ENCODE assay signal across 19 cellular contexts in the genomic region with DNA sequence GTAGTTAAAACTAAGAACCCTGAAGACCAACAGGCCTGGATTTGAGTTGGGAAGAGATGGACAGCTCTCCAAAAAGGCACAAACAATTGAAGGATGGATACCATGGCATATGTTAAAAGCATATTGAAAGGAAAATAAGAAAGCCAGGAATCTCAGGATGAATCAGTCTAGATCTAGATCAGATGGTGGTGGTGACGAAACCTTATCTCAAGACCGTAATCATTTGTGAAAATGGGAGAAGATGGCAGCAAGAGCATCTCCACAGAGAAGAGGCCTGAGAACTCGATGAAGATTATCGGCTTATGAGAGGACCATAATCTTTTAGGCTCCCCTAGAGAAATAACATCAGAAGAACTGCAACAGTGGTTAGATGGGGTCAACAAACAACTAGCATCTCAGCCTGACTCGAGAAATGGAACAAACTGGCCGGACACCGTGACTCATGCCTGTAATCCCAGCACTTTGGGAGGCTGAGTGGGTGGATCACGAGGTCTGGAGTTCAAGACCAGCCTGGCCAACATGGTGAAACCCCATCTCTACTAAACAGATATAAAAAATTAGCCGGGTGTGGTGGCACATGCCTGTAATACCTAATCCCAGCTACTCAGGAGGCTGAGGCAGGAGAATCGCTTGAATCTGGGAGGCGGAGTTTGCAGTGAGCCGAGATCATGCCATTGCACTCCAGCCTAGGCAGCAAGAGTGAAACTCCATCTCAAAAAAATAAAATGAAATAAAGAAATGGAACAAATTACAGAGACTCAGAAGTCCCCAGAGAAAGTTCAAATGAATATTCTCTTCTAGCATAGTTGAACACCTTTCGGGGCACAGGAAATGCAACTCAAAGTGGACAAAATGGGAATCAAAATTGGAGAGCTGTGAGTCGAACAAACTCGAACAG. TPM values are rescaled to one million over a fixed set of nuclear protein-coding genes. Genes with fewer than 3 reads are reported as not detected.
DNase-seq lines count a peak whose midpoint lies in the region; ATAC-seq and TF ChIP-seq lines count a peak whose summit lies in the region.
"Had no signal": no experiment of that assay in that cellular context is flagged by ENCODE, and none has a peak within 500 bp of the region (broad histone marks: within the 10 kb centered on the region; RNA-seq: fewer than 3 reads in every experiment).

No MANE protein-coding gene starts in this region.

- H3K4me1 Mint-ChIP-seq in activated T-cell treated with anti-CD3 and anti-CD28 coated beads, Interleukin-2, amount 50 U/mL, for 4 hours (ENCODE audit: low read depth), result peaks cover 90% of the 10 kb centered on the region
- peaks cover 89% of the 10 kb centered on the region for H3K4me1 Mint-ChIP-seq in activated B cell treated with CpG ODN at 0.5 μM for 24 hours
- H3K4me1 Mint-ChIP-seq in stimulated activated naive CD8-positive, alpha-beta T cell treated with anti-CD3 and anti-CD28 coated beads, Interleukin-15, Interleukin-2, amounts not matched to agents 100 ng/mL and 50 ng/mL, for 24 hours (ENCODE audit: low read depth), result peaks cover 90% of the 10 kb centered on the region

- peak overlapping the region; percentile 49 for H3K4me3 Mint-ChIP-seq in activated T-cell treated with anti-CD3 and anti-CD28 coated beads, Interleukin-2, amount 50 U/mL, for 4 hours
- no peak overlapping the region for H3K4me3 Mint-ChIP-seq in activated B cell treated with CpG ODN at 0.5 μM for 24 hours
- peak overlapping the region; percentile 46 for H3K4me3 Mint-ChIP-seq in stimulated activated naive CD8-positive, alpha-beta T cell treated with anti-CD3 and anti-CD28 coated beads, Interleukin-15, Interleukin-2, amounts not matched to agents 100 ng/mL and 50 ng/mL, for 24 hours
- H3K4me3 Mint-ChIP-seq: activated naive CD8-positive, alpha-beta T cell treated with anti-CD3 and anti-CD28 coated beads, Interleukin-2, amount 10 ng/mL, durations not matched to agents 7 days and 5 days had no signal

- ATAC-seq in activated T-cell treated with anti-CD3 and anti-CD28 coated beads, Interleukin-2, amount 50 U/mL, for 4 hours, result peak; percentile 9 to 12
- ATAC-seq in activated B cell treated with CpG ODN at 0.5 μM for 24 hours (ENCODE audit: low read depth) (no peak), GM18520 (IDR thresholded peaks at IDR 0.05; ENCODE audit: unreplicated experiment) (no peak)
- ATAC-seq: Panc1, SK-N-SH treated with all-trans-retinoic acid at 6 μM for 48 hours had no signal

- intact Hi-C loops in activated B cell treated with CpG ODN at 0.5 μM for 24 hours (cut with micrococcal nuclease), result no loop called here

- no peak overlapping the region for H3K4me3 ChIP-seq in fibroblast of mammary gland (ENCODE audit: control insufficient read depth, low read depth, low read length)

- TF ChIP-seq CTCF in activated B cell treated with CpG ODN at 0.5 μM for 24 hours (IDR thresholded peaks at IDR 0.05), result no peak
- no peak for TF ChIP-seq CTCF in fibroblast of mammary gland (conservative IDR thresholded peaks at IDR 0.05; ENCODE audit: control insufficient read depth, insufficient read depth, low read depth, low read length)

- DNase-seq in activated T-cell treated with anti-CD3 and anti-CD28 coated beads, Interleukin-2, amount 50 U/mL, for 4 hours, result no peak
- DNase-seq in activated T-cell treated with anti-CD3 and anti-CD28 coated beads for 4 hours, result no peak
- no peak for DNase-seq in activated B cell treated with CpG ODN at 0.5 μM for 24 hours
- DNase-seq in fibroblast of mammary gland (ENCODE audit: low read depth), result peak; percentile 51
- DNase-seq in putamen (ENCODE audit: low spot score), result no peak
- DNase-seq in NCI-H345 treated with DMSO at 0.1 percent for 48 hours (lab: John Stamatoyannopoulos, UW; ENCODE audit: unreplicated experiment), result no peak
- DNase-seq: activated CD8-positive, alpha-beta memory T cell treated with anti-CD3 and anti-CD28 coated beads for 24 hours; activated naive CD8-positive, alpha-beta T cell treated with anti-CD3 and anti-CD28 coated beads, Interleukin-2, amount 10 ng/mL, durations not matched to agents 7 days and 5 days; caudate nucleus; hippocampal formation; NCI-H2029 treated with DMSO at 0.1 percent for 48 hours; NCI-H526; small intestine; stimulated activated naive CD4-positive, alpha-beta T cell had no signal

- peaks cover 20% of the 10 kb centered on the region for H3K36me3 Mint-ChIP-seq in activated T-cell treated with anti-CD3 and anti-CD28 coated beads, Interleukin-2, amount 50 U/mL, for 4 hours (ENCODE audit: insufficient read depth)
- H3K36me3 Mint-ChIP-seq in activated B cell treated with CpG ODN at 0.5 μM for 24 hours (ENCODE audit: low read depth), result peaks cover 18% of the 10 kb centered on the region
- peaks cover 47% of the 10 kb centered on the region for H3K36me3 Mint-ChIP-seq in stimulated activated naive CD8-positive, alpha-beta T cell treated with anti-CD3 and anti-CD28 coated beads, Interleukin-15, Interleukin-2, amounts not matched to agents 100 ng/mL and 50 ng/mL, for 24 hours (ENCODE audit: low read depth)

- POLR2A ChIA-PET in activated B cell treated with CpG ODN at 0.5 μM for 24 hours (lab: Charles Lee), result interaction anchor here (0.6 kb wide), 1 partner anchor 162 kb away, joined by 4 read pairs; no protein-coding TSS in a partner anchor

- CTCF ChIA-PET in activated B cell treated with CpG ODN at 0.5 μM for 24 hours (lab: Charles Lee), result no interaction called here

- H3K9me3 Mint-ChIP-seq in activated T-cell treated with anti-CD3 and anti-CD28 coated beads, Interleukin-2, amount 50 U/mL, for 4 hours, result no peaks in the 10 kb centered on the region
- H3K9me3 Mint-ChIP-seq in activated B cell treated with CpG ODN at 0.5 μM for 24 hours, result no peaks in the 10 kb centered on the region
- no peaks in the 10 kb centered on the region for H3K9me3 Mint-ChIP-seq in stimulated activated naive CD8-positive, alpha-beta T cell treated with anti-CD3 and anti-CD28 coated beads, Interleukin-15, Interleukin-2, amounts not matched to agents 100 ng/mL and 50 ng/mL, for 24 hours
- H3K9me3 Mint-ChIP-seq: activated naive CD8-positive, alpha-beta T cell treated with anti-CD3 and anti-CD28 coated beads, Interleukin-2, amount 10 ng/mL, durations not matched to agents 7 days and 5 days; IgD-negative memory B cell had no signal

- peak overlapping the region; percentile 42 for H3K27ac Mint-ChIP-seq in activated B cell treated with CpG ODN at 0.5 μM for 24 hours
- peak overlapping the region; percentile 90 for H3K27ac Mint-ChIP-seq in stimulated activated naive CD8-positive, alpha-beta T cell treated with anti-CD3 and anti-CD28 coated beads, Interleukin-15, Interleukin-2, amounts not matched to agents 100 ng/mL and 50 ng/mL, for 24 hours
- H3K27ac Mint-ChIP-seq: IgD-negative memory B cell had no signal

- no peaks in the 10 kb centered on the region for H3K27me3 Mint-ChIP-seq in activated T-cell treated with anti-CD3 and anti-CD28 coated beads, Interleukin-2, amount 50 U/mL, for 4 hours (ENCODE audit: low read depth)
- no peaks in the 10 kb centered on the region for H3K27me3 Mint-ChIP-seq in activated B cell treated with CpG ODN at 0.5 μM for 24 hours
- no peaks in the 10 kb centered on the region for H3K27me3 Mint-ChIP-seq in stimulated activated naive CD8-positive, alpha-beta T cell treated with anti-CD3 and anti-CD28 coated beads, Interleukin-15, Interleukin-2, amounts not matched to agents 100 ng/mL and 50 ng/mL, for 24 hours
- H3K27me3 Mint-ChIP-seq: activated naive CD8-positive, alpha-beta T cell treated with anti-CD3 and anti-CD28 coated beads, Interleukin-2, amount 10 ng/mL, durations not matched to agents 7 days and 5 days; IgD-negative memory B cell had no signal

RNA-seq across cellular contexts. Expression of a gene that starts 47.6 kb away (rescaled TPM):
- total RNA-seq in activated T-cell treated with anti-CD3 and anti-CD28 coated beads, Interleukin-2, amount 50 U/mL, for 4 hours, result 10 to 100 TPM; 61.1 to 64.0 (median 62.7) TPM
- total RNA-seq in activated B cell treated with CpG ODN at 0.5 μM for 24 hours, result 47.5 and 50.4 TPM in 2 replicates

Comparison
In these comparisons a context has a peak if more than half of its experiments do, and no peak if none do; other contexts are left out.
1. ATAC-seq: peak in activated T-cell treated with anti-CD3 and anti-CD28 coated beads, Interleukin-2, amount 50 U/mL, for 4 hours (2 of 2); none in activated B cell treated with CpG ODN at 0.5 μM for 24 hours (single experiment) and GM18520 (single experiment).